ENCODE assay signal across 9 cellular contexts in the genomic region with DNA sequence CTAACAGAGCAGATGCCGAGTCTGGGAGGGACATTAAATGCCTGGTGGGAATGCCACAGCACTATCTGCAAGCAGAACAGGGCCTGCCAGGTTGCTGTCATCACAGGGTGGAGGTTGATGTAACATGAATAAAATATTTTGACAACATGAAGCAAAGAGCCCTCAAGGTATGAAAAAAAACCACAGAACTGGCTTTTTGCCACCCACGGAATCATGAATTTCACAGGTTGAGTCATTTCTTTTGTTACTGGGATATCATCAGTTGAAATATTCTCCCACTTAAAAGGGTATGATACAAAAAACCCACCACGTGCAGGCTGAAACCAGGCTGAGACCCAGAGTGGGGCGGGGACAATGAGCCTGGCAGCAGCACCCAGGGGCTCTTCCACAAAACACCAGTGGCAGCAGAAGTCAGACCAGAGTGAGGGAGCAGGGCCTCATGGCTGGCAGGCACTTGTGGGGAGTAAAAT.
DNase-seq lines count a peak whose midpoint lies in the region; ATAC-seq and TF ChIP-seq lines count a peak whose summit lies in the region.
"Had no signal": no experiment of that assay in that cellular context is flagged by ENCODE, and none has a peak within 500 bp of the region (broad histone marks: within the 10 kb centered on the region; RNA-seq: fewer than 3 reads in every experiment).

No MANE protein-coding gene starts in this region.

- peaks cover 20% of the 10 kb centered on the region for H3K4me1 ChIP-seq in mammary epithelial cell (ENCODE audit: insufficient read depth, low read length)
- H3K4me1 ChIP-seq in tibial artery, result peaks cover 0 to 11% (median 0%) of the 10 kb centered on the region in 4 donors

- WGBS in mammary epithelial cell (ENCODE audit: low coverage, missing lambda C conversion rate), result 4% methylated on average over 4 of the region's 4 CpGs

- TF ChIP-seq CTCF in mammary epithelial cell (conservative IDR thresholded peaks at IDR 0.05 in 1 of 2, IDR thresholded peaks at IDR 0.05 in 1 of 2; ENCODE audit: extremely low read depth in 1 of 2, insufficient read depth in 1 of 2, low read depth in 1 of 2, low read length in 2 of 2) (no peak), omental fat pad (IDR thresholded peaks at IDR 0.05) (no peak), tibial artery (IDR thresholded peaks at IDR 0.05) (no peak)

- DNase-seq in G401 (ENCODE audit: low spot score) (peak; percentile 60), MG63 (peak; percentile 78), mammary epithelial cell (peak; percentile 96), omental fat pad (ENCODE audit: low spot score) (no peak), NCI-H2081 treated with DMSO at 0.1 percent for 48 hours (lab: John Stamatoyannopoulos, UW) (no peak), midbrain (lab: John Stamatoyannopoulos, UW) (no peak), tibial artery (no peak)

- BruUV-seq in mammary epithelial cell (replicated peaks; lab: Mats Ljungman, UMichigan), result no TSS peak

- no peaks in the 10 kb centered on the region for H3K9me3 ChIP-seq in MG63
- no peaks in the 10 kb centered on the region for H3K9me3 ChIP-seq in mammary epithelial cell (replicated peaks; ENCODE audit: insufficient read depth, low read length)
- no peaks in the 10 kb centered on the region for H3K9me3 ChIP-seq in tibial artery

- CTCF ChIA-PET in mammary epithelial cell (lab: Charles Lee; ENCODE audit: low non-redundant PET), result no interaction called here

- no peaks in the 10 kb centered on the region for H4K20me1 ChIP-seq in mammary epithelial cell (ENCODE audit: insufficient read depth, low read length)

- intact Hi-C loops in mammary epithelial cell (cut with micrococcal nuclease) (loop anchor here (1.0 kb wide), 1 partner anchor 25 kb away; no protein-coding TSS in a partner anchor), tibial artery (cut with DNase I; ENCODE audit: low total_unique reads) (no loop called here)

- H3K27me3 ChIP-seq in MG63 (no peaks in the 10 kb centered on the region), mammary epithelial cell (ENCODE audit: insufficient read depth, low read length) (no peaks in the 10 kb centered on the region), tibial artery (no peaks in the 10 kb centered on the region)

- ATAC-seq in omental fat pad (ENCODE audit: low FRiP score), result peak; percentile 60
- no peak for ATAC-seq in HG03097 (IDR thresholded peaks at IDR 0.05; ENCODE audit: low FRiP score, unreplicated experiment)
- ATAC-seq: K562 had no signal

- peak overlapping the region; percentile 31 for H3K27ac ChIP-seq in mammary epithelial cell (ENCODE audit: insufficient read depth, low read depth, low read length)
- no peak overlapping the region for H3K27ac ChIP-seq in tibial artery

- dilution Hi-C loops in mammary epithelial cell (cut with HindIII; ENCODE audit: low sequenced_read_pairs), result loop anchor here (5.0 kb wide), 1 partner anchor 94 kb away; no protein-coding TSS in a partner anchor

- H3K4me3 ChIP-seq in MG63, result no peak overlapping the region
- no peak overlapping the region for H3K4me3 ChIP-seq in mammary epithelial cell (replicated peaks in 1 of 3; ENCODE audit: insufficient read depth in 1 of 3, low read depth in 2 of 3, low read length in 3 of 3)
- no peak overlapping the region for H3K4me3 ChIP-seq in tibial artery
- H3K4me3 ChIP-seq: K562 had no signal

- H3K79me2 ChIP-seq in mammary epithelial cell (ENCODE audit: insufficient read depth, low read length), result peaks cover 5% of the 10 kb centered on the region

- H3K9ac ChIP-seq in mammary epithelial cell (ENCODE audit: insufficient read depth, low read length), result no peak overlapping the region

- peak overlapping the region; percentile 50 for H3K4me2 ChIP-seq in mammary epithelial cell (ENCODE audit: insufficient read depth, low read depth, low read length)

- H2AFZ ChIP-seq in mammary epithelial cell (ENCODE audit: low read depth, low read length), result no peak overlapping the region

- in situ Hi-C loops in G401 (cut with HindIII; ENCODE audit: low sequenced_read_pairs), result no loop called here
- in situ Hi-C loops in mammary epithelial cell (cut with MboI; ENCODE audit: low sequenced_read_pairs in 2 of 2), result no loop called here

- H3K36me3 ChIP-seq in MG63, result 0 out of 2 replicates have a peak, but pooled peaks cover 2% of the 10 kb centered on the region
- no peaks in the 10 kb centered on the region for H3K36me3 ChIP-seq in mammary epithelial cell (ENCODE audit: insufficient read depth, low read length)
- peaks cover 0 to 8% (median 4%) of the 10 kb centered on the region in 3 donors for H3K36me3 ChIP-seq in tibial artery

Comparison
In these comparisons a context has a peak if more than half of its experiments do, and no peak if none do; other contexts are left out.
1. DNase-seq: peak in G401 (single experiment), MG63 (single experiment) and mammary epithelial cell (single experiment); none in omental fat pad (single experiment), NCI-H2081 treated with DMSO at 0.1 percent for 48 hours (single experiment), midbrain (single experiment) and tibial artery (0 of 2).